In the genomic region with DNA sequence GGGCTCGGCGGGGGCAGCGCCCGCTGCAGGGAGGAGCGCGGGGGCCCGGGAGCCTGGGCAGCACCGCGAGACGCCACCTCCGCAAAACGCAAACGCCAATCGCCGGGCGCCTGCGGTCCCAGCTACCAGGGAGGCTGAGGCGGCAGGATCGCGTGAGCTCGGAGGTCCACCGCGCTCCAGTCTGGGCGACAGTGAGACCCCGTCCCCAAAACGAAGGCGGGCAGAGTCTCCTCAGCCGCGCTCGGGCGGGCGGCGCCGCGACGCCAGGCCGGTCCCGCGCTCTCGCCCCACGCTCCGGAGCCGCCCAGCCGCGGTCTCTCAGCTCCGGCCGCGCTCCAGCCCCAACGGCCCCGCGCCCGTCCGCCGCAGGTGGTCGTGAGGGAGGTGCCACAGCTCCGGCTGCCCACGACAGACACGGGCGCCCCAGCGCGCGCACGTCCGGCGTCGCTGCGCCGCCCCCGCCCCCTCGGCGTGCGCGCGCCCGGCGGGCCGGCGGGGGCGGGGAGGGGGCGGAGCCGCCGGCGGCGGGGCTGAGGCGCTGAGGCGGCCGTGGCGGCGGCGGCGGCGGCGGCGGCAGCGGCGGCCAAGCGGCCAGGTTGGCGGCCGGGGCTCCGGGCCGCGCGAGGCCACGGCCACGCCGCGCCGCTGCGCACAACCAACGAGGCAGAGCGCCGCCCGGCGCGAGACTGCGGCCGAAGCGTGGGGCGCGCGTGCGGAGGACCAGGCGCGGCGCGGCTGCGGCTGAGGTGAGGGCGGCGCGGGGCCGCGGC, we compare ENCODE assay signal across 8 cellular contexts. TPM values are rescaled to one million over a fixed set of nuclear protein-coding genes. Genes with fewer than 3 reads are reported as not detected.
DNase-seq lines count a peak whose midpoint lies in the region; ATAC-seq and TF ChIP-seq lines count a peak whose summit lies in the region.

A gene with protein sequence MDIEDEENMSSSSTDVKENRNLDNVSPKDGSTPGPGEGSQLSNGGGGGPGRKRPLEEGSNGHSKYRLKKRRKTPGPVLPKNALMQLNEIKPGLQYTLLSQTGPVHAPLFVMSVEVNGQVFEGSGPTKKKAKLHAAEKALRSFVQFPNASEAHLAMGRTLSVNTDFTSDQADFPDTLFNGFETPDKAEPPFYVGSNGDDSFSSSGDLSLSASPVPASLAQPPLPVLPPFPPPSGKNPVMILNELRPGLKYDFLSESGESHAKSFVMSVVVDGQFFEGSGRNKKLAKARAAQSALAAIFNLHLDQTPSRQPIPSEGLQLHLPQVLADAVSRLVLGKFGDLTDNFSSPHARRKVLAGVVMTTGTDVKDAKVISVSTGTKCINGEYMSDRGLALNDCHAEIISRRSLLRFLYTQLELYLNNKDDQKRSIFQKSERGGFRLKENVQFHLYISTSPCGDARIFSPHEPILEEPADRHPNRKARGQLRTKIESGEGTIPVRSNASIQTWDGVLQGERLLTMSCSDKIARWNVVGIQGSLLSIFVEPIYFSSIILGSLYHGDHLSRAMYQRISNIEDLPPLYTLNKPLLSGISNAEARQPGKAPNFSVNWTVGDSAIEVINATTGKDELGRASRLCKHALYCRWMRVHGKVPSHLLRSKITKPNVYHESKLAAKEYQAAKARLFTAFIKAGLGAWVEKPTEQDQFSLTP (plus strand): TSS at position 533 of the 770 bp plus-strand sequence. CDS start 97,077 bp downstream, outside the sequence.

- peak within 1 kb of the TSS; percentile 92 for H3K27ac Mint-ChIP-seq in CD8-positive, alpha-beta T cell

- no peaks in the 10 kb centered on the region for H3K9me3 Mint-ChIP-seq in CD8-positive, alpha-beta T cell

- H3K4me1 ChIP-seq in CD8-positive, alpha-beta T cell (ENCODE audit: insufficient read depth, low read length) = peaks cover 38% of the 10 kb centered on the region
- H3K4me1 ChIP-seq in MM.1S (ENCODE audit: low read length) = no peaks in the 10 kb centered on the region
- H3K4me1 ChIP-seq in mammary epithelial cell (ENCODE audit: insufficient read depth, low read length) = peaks cover 35% of the 10 kb centered on the region

- intact Hi-C loops in CD8-positive, alpha-beta T cell (cut with DNase I, micrococcal nuclease) = loop anchor here (5.0 to 10.0 kb wide), 4 partner anchors 257 to 1251 kb away; a partner anchor contains a TSS
- intact Hi-C loops in mammary epithelial cell (cut with micrococcal nuclease) = no loop called here

- CTCF ChIA-PET in CD8-positive, alpha-beta T cell (lab: Charles Lee) = interaction anchor here (1.1 to 1.5 kb wide), 2 partner anchors 54 to 58 kb away, joined by 3 to 5 read pairs; no protein-coding TSS in a partner anchor
- CTCF ChIA-PET in mammary epithelial cell (lab: Charles Lee; ENCODE audit: low non-redundant PET) = no interaction called here

- peak within 1 kb of the TSS; percentile 68 for H2AFZ ChIP-seq in MM.1S (ENCODE audit: low read length)
- H2AFZ ChIP-seq in mammary epithelial cell (ENCODE audit: low read depth, low read length) = peak within 1 kb of the TSS; percentile 89

- peaks cover 7% of the 10 kb centered on the region for H3K36me3 Mint-ChIP-seq in CD8-positive, alpha-beta T cell

- peak within 1 kb of the TSS; percentile 45; the same call in 1 of the 2 replicates for H3K9ac ChIP-seq in MM.1S (ENCODE audit: low read length)
- H3K9ac ChIP-seq in mammary epithelial cell (ENCODE audit: insufficient read depth, low read length) = peak within 1 kb of the TSS; percentile 59

- H3K36me3 ChIP-seq in CD8-positive, alpha-beta T cell (ENCODE audit: insufficient read depth, low read length) = no peaks in the 10 kb centered on the region
- H3K36me3 ChIP-seq in MM.1S (replicated peaks; ENCODE audit: insufficient read depth, low read length) (no peaks in the 10 kb centered on the region), WERI-Rb-1 (0 out of 2 replicates have a peak, but pooled peaks cover 2% of the 10 kb centered on the region), mammary epithelial cell (ENCODE audit: insufficient read depth, low read length) (no peaks in the 10 kb centered on the region)

- no peaks in the 10 kb centered on the region for H3K9me2 ChIP-seq in MM.1S (replicated peaks; ENCODE audit: insufficient read depth, low read length)

- peak within 1 kb of the TSS; percentile 68 for H3K27ac ChIP-seq in CD8-positive, alpha-beta T cell (ENCODE audit: low read depth, low read length)
- no peak within 1 kb of the TSS for H3K27ac ChIP-seq in MM.1S (ENCODE audit: low read length)
- H3K27ac ChIP-seq in WERI-Rb-1 = peak within 1 kb of the TSS; percentile 85
- peak within 1 kb of the TSS; percentile 37 for H3K27ac ChIP-seq in mammary epithelial cell (ENCODE audit: insufficient read depth, low read depth, low read length)
- H3K27ac ChIP-seq in skin epidermis = peak within 1 kb of the TSS; percentile 59 to 96 (median 87)

- POLR2A ChIA-PET in CD8-positive, alpha-beta T cell (lab: Charles Lee) = interaction anchor here (1.3 kb wide), 1 partner anchor 17 kb away, joined by 3 read pairs; no protein-coding TSS in a partner anchor

- WGBS in mammary epithelial cell (ENCODE audit: low coverage, missing lambda C conversion rate) = no CpG with 5 or more reads among the region's 132 CpGs

- peak within 1 kb of the TSS; percentile 95 for H3K4me3 Mint-ChIP-seq in CD8-positive, alpha-beta T cell

- DNase-seq in CD8-positive, alpha-beta T cell = peak; percentile 24 to 84 (median 61)
- DNase-seq in GM20000 (ENCODE audit: low spot score) = peak; percentile 98
- peak; percentile 75 for DNase-seq in MM.1S
- DNase-seq in WERI-Rb-1 = peak; percentile 85
- peak; percentile 53 for DNase-seq in mammary epithelial cell
- peak; percentile 91 for DNase-seq in iPS-NIHi7 (ENCODE audit: extremely low spot score)
- DNase-seq in DMS114 treated with DMSO at 0.1 percent for 48 hours (lab: John Stamatoyannopoulos, UW; ENCODE audit: unreplicated experiment) = no peak

- ATAC-seq in CD8-positive, alpha-beta T cell = peak; percentile 55

- no peaks in the 10 kb centered on the region for H3K9me3 ChIP-seq in CD8-positive, alpha-beta T cell (ENCODE audit: low read length)
- H3K9me3 ChIP-seq in MM.1S (replicated peaks; ENCODE audit: insufficient read depth, low read length) (no peaks in the 10 kb centered on the region), WERI-Rb-1 (ENCODE audit: severe bottlenecking) (no peaks in the 10 kb centered on the region), mammary epithelial cell (replicated peaks; ENCODE audit: insufficient read depth, low read length) (no peaks in the 10 kb centered on the region)

- no peaks in the 10 kb centered on the region for H3K27me3 ChIP-seq in CD8-positive, alpha-beta T cell (ENCODE audit: insufficient read depth, low read length)
- H3K27me3 ChIP-seq in MM.1S (replicated peaks; ENCODE audit: insufficient read depth, low read length) (peaks cover 89% of the 10 kb centered on the region), WERI-Rb-1 (ENCODE audit: insufficient read depth, low read depth, severe bottlenecking) (no peaks in the 10 kb centered on the region), mammary epithelial cell (ENCODE audit: insufficient read depth, low read length) (no peaks in the 10 kb centered on the region)

- H3K4me2 ChIP-seq in MM.1S (ENCODE audit: low read depth, low read length) (peak within 1 kb of the TSS; percentile 67), mammary epithelial cell (ENCODE audit: insufficient read depth, low read depth, low read length) (peak within 1 kb of the TSS; percentile 90)

- peaks cover 41% of the 10 kb centered on the region for H3K4me1 Mint-ChIP-seq in CD8-positive, alpha-beta T cell (ENCODE audit: low read depth)

- no peaks in the 10 kb centered on the region for H3F3A ChIP-seq in MM.1S (ENCODE audit: insufficient read depth, low read length)

- TF ChIP-seq CTCF in CD8-positive, alpha-beta T cell (IDR thresholded peaks at IDR 0.05) = no peak
- TF ChIP-seq CTCF in GM20000 (IDR thresholded peaks at IDR 0.05; ENCODE audit: extremely low read depth, missing control alignments) (no peak), MM.1S (IDR thresholded peaks at IDR 0.05; ENCODE audit: low read length) (no peak), WERI-Rb-1 (IDR thresholded peaks at IDR 0.05; ENCODE audit: low read depth, low read length) (no peak), mammary epithelial cell (conservative IDR thresholded peaks at IDR 0.05 in 1 of 2, IDR thresholded peaks at IDR 0.05 in 1 of 2; ENCODE audit: extremely low read depth in 1 of 2, insufficient read depth in 1 of 2, low read depth in 1 of 2, low read length in 2 of 2) (no peak)

- peak within 1 kb of the TSS; percentile 69 for H3K4me3 ChIP-seq in CD8-positive, alpha-beta T cell (ENCODE audit: low read depth, low read length)
- H3K4me3 ChIP-seq in MM.1S (ENCODE audit: low read length) = peak within 1 kb of the TSS; percentile 72
- peak within 1 kb of the TSS; percentile 77 for H3K4me3 ChIP-seq in WERI-Rb-1 (ENCODE audit: low read depth, low read length)
- peak within 1 kb of the TSS; percentile 58 to 96 (median 92) for H3K4me3 ChIP-seq in mammary epithelial cell (replicated peaks in 1 of 3; ENCODE audit: insufficient read depth in 1 of 3, low read depth in 2 of 3, low read length in 3 of 3)
- peak within 1 kb of the TSS; percentile 79 to 91 (median 86) for H3K4me3 ChIP-seq in skin epidermis

- dilution Hi-C loops in mammary epithelial cell (cut with HindIII; ENCODE audit: low sequenced_read_pairs) = no loop called here

- H4K20me1 ChIP-seq in MM.1S (ENCODE audit: insufficient read depth, low read length) (no peaks in the 10 kb centered on the region), mammary epithelial cell (ENCODE audit: insufficient read depth, low read length) (no peaks in the 10 kb centered on the region)

- BruUV-seq in mammary epithelial cell (replicated peaks; lab: Mats Ljungman, UMichigan) = no TSS peak

- H3K79me2 ChIP-seq in MM.1S (ENCODE audit: low read length) = no peaks in the 10 kb centered on the region
- peaks cover 41% of the 10 kb centered on the region for H3K79me2 ChIP-seq in mammary epithelial cell (ENCODE audit: insufficient read depth, low read length)

- in situ Hi-C loops in mammary epithelial cell (cut with MboI; ENCODE audit: low sequenced_read_pairs in 2 of 2) = no loop called here

- no peaks in the 10 kb centered on the region for H3K27me3 Mint-ChIP-seq in CD8-positive, alpha-beta T cell (ENCODE audit: low read depth)

RNA-seq across cellular contexts. Expression of the gene that starts here (rescaled TPM):
- total RNA-seq in CD8-positive, alpha-beta T cell = 10 to 100 TPM; 21.1 to 22.6 TPM
- total RNA-seq in mammary epithelial cell = 10 to 100 TPM; 42.5 to 82.9 TPM
- 17.2 TPM for polyA plus RNA-seq in mammary epithelial cell
- polyA minus RNA-seq in mammary epithelial cell = 26.9 TPM
